13 cellular contexts compared by ENCODE assay signal in genomic region chr6:5497896-5498578, GRCh38.
DNase-seq lines count a peak whose midpoint lies in the region; ATAC-seq and TF ChIP-seq lines count a peak whose summit lies in the region.
"Had no signal": no experiment of that assay in that cellular context is flagged by ENCODE, and none has a peak within 500 bp of the region (broad histone marks: within the 10 kb centered on the region; RNA-seq: fewer than 3 reads in every experiment).

No MANE protein-coding gene starts in this region.

- no peak overlapping the region for H3K4me3 Mint-ChIP-seq in stimulated activated naive CD8-positive, alpha-beta T cell treated with anti-CD3 and anti-CD28 coated beads, Interleukin-15, amount 100 ng/mL, for 72 hours
- H3K4me3 Mint-ChIP-seq: activated T-helper 1 cell treated with anti-CD3 and anti-CD28 coated beads, Interleukin-12 subunit alpha, Interleukin-12 subunit beta, Interleukin-2, Interleukin-4 antibody, amounts not matched to agents 30 ng/mL and 10 ng/mL and 1 ng/mL, durations not matched to agents 14 hours and 24 hours and 36 hours had no signal

- no peak for TF ChIP-seq CTCF in choroid plexus epithelial cell (conservative IDR thresholded peaks at IDR 0.05; ENCODE audit: low read depth, low read length)

- DNase-seq in stimulated activated naive CD8-positive, alpha-beta T cell treated with anti-CD3 and anti-CD28 coated beads, Interleukin-15, Interleukin-2, amounts not matched to agents 100 U/mL and 50 U/mL, for 24 hours, result no peak
- DNase-seq in stimulated activated naive CD8-positive, alpha-beta T cell treated with anti-CD3 and anti-CD28 coated beads, Interleukin-15, amount 100 ng/mL, for 72 hours, result no peak
- DNase-seq in NCI-H748 treated with DMSO at 0.1 percent for 48 hours (lab: John Stamatoyannopoulos, UW) (peak; percentile 77), choroid plexus epithelial cell (ENCODE audit: low read depth) (peak; percentile 89), NCI-H1048 (lab: John Stamatoyannopoulos, UW) (no peak), middle frontal gyrus (ENCODE audit: extremely low spot score, low spot score) (no peak), foreskin melanocyte (no peak)
- DNase-seq: Calu3, mucosa of descending colon, SIG-M5 had no signal

- no peaks in the 10 kb centered on the region for H3K9me3 Mint-ChIP-seq in stimulated activated naive CD8-positive, alpha-beta T cell treated with anti-CD3 and anti-CD28 coated beads, Interleukin-15, amount 100 ng/mL, for 72 hours
- H3K9me3 Mint-ChIP-seq: activated T-helper 1 cell treated with anti-CD3 and anti-CD28 coated beads, Interleukin-12 subunit alpha, Interleukin-12 subunit beta, Interleukin-2, Interleukin-4 antibody, amounts not matched to agents 30 ng/mL and 10 ng/mL and 1 ng/mL, durations not matched to agents 14 hours and 24 hours and 36 hours had no signal

- H3K4me1 Mint-ChIP-seq in stimulated activated naive CD8-positive, alpha-beta T cell treated with anti-CD3 and anti-CD28 coated beads, Interleukin-15, amount 100 ng/mL, for 72 hours, result peaks cover 18% of the 10 kb centered on the region

- H3K27me3 Mint-ChIP-seq in stimulated activated naive CD8-positive, alpha-beta T cell treated with anti-CD3 and anti-CD28 coated beads, Interleukin-15, amount 100 ng/mL, for 72 hours, result no peaks in the 10 kb centered on the region

- ATAC-seq in stimulated activated naive CD8-positive, alpha-beta T cell treated with anti-CD3 and anti-CD28 coated beads, Interleukin-15, Interleukin-2, amounts not matched to agents 100 U/mL and 50 U/mL, for 24 hours, result peak; percentile 23
- no peak for ATAC-seq in stimulated activated naive CD8-positive, alpha-beta T cell treated with anti-CD3 and anti-CD28 coated beads, Interleukin-15, amount 100 ng/mL, for 72 hours
- ATAC-seq in GM21423 (IDR thresholded peaks at IDR 0.05; ENCODE audit: unreplicated experiment), result no peak
- ATAC-seq: esophagus mucosa, mucosa of descending colon had no signal

- H3K27ac Mint-ChIP-seq in stimulated activated naive CD8-positive, alpha-beta T cell treated with anti-CD3 and anti-CD28 coated beads, Interleukin-15, amount 100 ng/mL, for 72 hours, result no peak overlapping the region
- H3K27ac Mint-ChIP-seq: activated T-helper 1 cell treated with anti-CD3 and anti-CD28 coated beads, Interleukin-12 subunit alpha, Interleukin-12 subunit beta, Interleukin-2, Interleukin-4 antibody, amounts not matched to agents 30 ng/mL and 10 ng/mL and 1 ng/mL, durations not matched to agents 14 hours and 24 hours and 36 hours had no signal

- peak overlapping the region; percentile 40 for H3K4me3 ChIP-seq in choroid plexus epithelial cell (ENCODE audit: low read depth, low read length)
- H3K4me3 ChIP-seq: mucosa of descending colon had no signal

Comparison
In these comparisons a context has a peak if more than half of its experiments do, and no peak if none do; other contexts are left out.
1. DNase-seq: peak in NCI-H748 treated with DMSO at 0.1 percent for 48 hours (single experiment) and choroid plexus epithelial cell (single experiment); none in stimulated activated naive CD8-positive, alpha-beta T cell treated with anti-CD3 and anti-CD28 coated beads, Interleukin-15, Interleukin-2, amounts not matched to agents 100 U/mL and 50 U/mL, for 24 hours (single experiment), stimulated activated naive CD8-positive, alpha-beta T cell treated with anti-CD3 and anti-CD28 coated beads, Interleukin-15, amount 100 ng/mL, for 72 hours (0 of 2), NCI-H1048 (single experiment), middle frontal gyrus (single experiment) and foreskin melanocyte (single experiment).